In the genomic region with DNA sequence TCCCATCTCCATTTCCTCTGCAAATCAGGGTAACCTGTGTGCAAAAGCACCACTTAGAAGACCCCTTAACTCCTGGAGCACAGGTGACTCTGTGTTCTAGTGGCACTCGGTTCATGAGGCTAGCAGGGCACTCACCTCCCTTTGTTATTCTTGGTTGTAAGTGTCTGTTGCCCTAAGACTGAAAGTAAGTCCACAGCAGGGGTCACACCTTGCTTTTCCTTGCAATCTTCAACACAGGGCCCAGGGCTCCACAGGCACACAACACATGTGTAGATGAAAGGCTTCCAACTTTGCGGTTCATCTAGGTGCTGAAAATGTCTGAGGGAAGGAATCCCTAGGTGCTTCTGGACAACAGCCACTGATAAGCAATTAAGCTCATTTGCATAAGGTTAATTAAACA, we compare ENCODE assay signal across 18 cellular contexts. TPM values are rescaled to one million over a fixed set of nuclear protein-coding genes. Genes with fewer than 3 reads are reported as not detected.
A peak's percentile ranks its signal among the peaks of the same experiment; 100 is the strongest.
DNase-seq lines count a peak whose midpoint lies in the region; ATAC-seq and TF ChIP-seq lines count a peak whose summit lies in the region.
"Had no signal": no experiment of that assay in that cellular context is flagged by ENCODE, and none has a peak within 500 bp of the region (broad histone marks: within the 10 kb centered on the region; RNA-seq: fewer than 3 reads in every experiment).

No MANE protein-coding gene starts in this region.

- peaks cover 45% of the 10 kb centered on the region for H3K4me1 Mint-ChIP-seq in activated CD8-positive, alpha-beta memory T cell treated with anti-CD3 and anti-CD28 coated beads, Interleukin-2, amount 10 ng/mL, durations not matched to agents 7 days and 5 days

- H3K79me2 ChIP-seq in Loucy (ENCODE audit: insufficient read depth, low read length), result no peaks in the 10 kb centered on the region

- H3K27me3 Mint-ChIP-seq in activated CD8-positive, alpha-beta memory T cell treated with anti-CD3 and anti-CD28 coated beads, Interleukin-2, amount 10 ng/mL, durations not matched to agents 7 days and 5 days, result peaks cover 63% of the 10 kb centered on the region

- H3K4me3 Mint-ChIP-seq in activated CD8-positive, alpha-beta memory T cell treated with anti-CD3 and anti-CD28 coated beads, Interleukin-2, amount 10 ng/mL, durations not matched to agents 7 days and 5 days, result no peak overlapping the region

- H3K36me3 ChIP-seq in Loucy (ENCODE audit: insufficient read depth, low read length), result no peaks in the 10 kb centered on the region
- H3K36me3 ChIP-seq: BLaER1 had no signal

- H4K20me1 ChIP-seq in Loucy (ENCODE audit: insufficient read depth, low read length, poor library complexity, severe bottlenecking), result no peaks in the 10 kb centered on the region

- peak overlapping the region; percentile 40 for H3K27ac Mint-ChIP-seq in activated CD8-positive, alpha-beta memory T cell treated with anti-CD3 and anti-CD28 coated beads, Interleukin-2, amount 10 ng/mL, durations not matched to agents 7 days and 5 days
- H3K27ac Mint-ChIP-seq: CD8-positive, alpha-beta T cell; GM23338 had no signal

- no peak for ATAC-seq in activated CD8-positive, alpha-beta memory T cell treated with anti-CD3 and anti-CD28 coated beads, Interleukin-2, amount 10 ng/mL, durations not matched to agents 7 days and 5 days
- no peak for ATAC-seq in GM19351 (IDR thresholded peaks at IDR 0.05; ENCODE audit: unreplicated experiment)
- ATAC-seq: CD8-positive, alpha-beta T cell; GM23338 had no signal

- peak overlapping the region; percentile 75 for H3K4me2 ChIP-seq in Loucy (ENCODE audit: low read depth, low read length, poor library complexity, severe bottlenecking)
- H3K4me2 ChIP-seq: KMS-11 had no signal

- peaks cover 2% of the 10 kb centered on the region for H3K36me3 Mint-ChIP-seq in activated CD8-positive, alpha-beta memory T cell treated with anti-CD3 and anti-CD28 coated beads, Interleukin-2, amount 10 ng/mL, durations not matched to agents 7 days and 5 days

- H3K9me3 Mint-ChIP-seq in activated CD8-positive, alpha-beta memory T cell treated with anti-CD3 and anti-CD28 coated beads, Interleukin-2, amount 10 ng/mL, durations not matched to agents 7 days and 5 days (ENCODE audit: low read depth), result no peaks in the 10 kb centered on the region
- H3K9me3 Mint-ChIP-seq: CD8-positive, alpha-beta T cell had no signal

- H3K27me3 ChIP-seq in Loucy (ENCODE audit: insufficient read depth, low read length, poor library complexity, severe bottlenecking), result no peaks in the 10 kb centered on the region

- H3K9me2 ChIP-seq in Loucy (replicated peaks; ENCODE audit: low read depth, low read length), result no peaks in the 10 kb centered on the region

- H2AFZ ChIP-seq in Loucy (ENCODE audit: low read length), result no peak overlapping the region
- H2AFZ ChIP-seq: GM23338 had no signal

- H3F3A ChIP-seq in Loucy (ENCODE audit: low read depth), result no peaks in the 10 kb centered on the region; the same call in 1 of the 2 replicates

- CTCF ChIA-PET in activated CD8-positive, alpha-beta memory T cell treated with anti-CD3 and anti-CD28 coated beads, Interleukin-2, amount 10 ng/mL, durations not matched to agents 7 days and 5 days (lab: Charles Lee), result interaction anchor here (0.7 to 4.2 kb wide), 7 partner anchors 10 to 890 kb away, joined by 3 to 71 read pairs (median 10); partner anchors contain the start of gene SKOR1

- peaks cover 33% of the 10 kb centered on the region for H3K4me1 ChIP-seq in Loucy (ENCODE audit: insufficient read depth, low read length, poor library complexity, severe bottlenecking)

- TF ChIP-seq CTCF in Loucy (conservative IDR thresholded peaks at IDR 0.05; ENCODE audit: low read length), result no peak

- H3K4me3 ChIP-seq in Loucy (ENCODE audit: low read length, poor library complexity, severe bottlenecking), result peak overlapping the region; percentile 78

- H3K9ac ChIP-seq in Loucy (ENCODE audit: low read depth, low read length, poor library complexity, severe bottlenecking), result peak overlapping the region; percentile 77
- H3K9ac ChIP-seq: BLaER1, KMS-11 had no signal

- no peaks in the 10 kb centered on the region for H3K9me3 ChIP-seq in Loucy (ENCODE audit: insufficient read depth, low read depth, low read length)
- H3K9me3 ChIP-seq: BLaER1 had no signal

- no peak for DNase-seq in activated CD8-positive, alpha-beta memory T cell treated with anti-CD3 and anti-CD28 coated beads, Interleukin-2, amount 10 ng/mL, durations not matched to agents 7 days and 5 days
- DNase-seq in activated CD8-positive, alpha-beta memory T cell treated with anti-CD3 and anti-CD28 coated beads, Interleukin-2, amount 50 U/mL, for 48 hours, result no peak
- DNase-seq in cerebellar cortex (ENCODE audit: low spot score), result peak; percentile 45
- peak; percentile 9 for DNase-seq in pons (ENCODE audit: low spot score)
- no peak for DNase-seq in activated CD4-positive, alpha-beta T cell treated with anti-CD3 and anti-CD28 coated beads, Interleukin-2, amount 50 U/mL, for 4 hours
- DNase-seq in DMS 273 treated with DMSO at 0.1 percent for 48 hours (lab: John Stamatoyannopoulos, UW), result no peak
- DNase-seq: DMS79 treated with DMSO at 0.1 percent for 48 hours, GDM1, NCI-H524 treated with DMSO at 0.1 percent for 48 hours, SHP77 had no signal

RNA-seq across cellular contexts. Expression of gene RNU6-1, which starts 2.9 kb away (rescaled TPM):
- not detected for total RNA-seq in activated CD8-positive, alpha-beta memory T cell treated with anti-CD3 and anti-CD28 coated beads, Interleukin-2, amount 10 ng/mL, durations not matched to agents 7 days and 5 days
- total RNA-seq: A172; CD8-positive, alpha-beta T cell; GM23338; MCF 10A had no signal

RNA-seq across cellular contexts. Expression of gene SKOR1, which starts 11.6 kb away (rescaled TPM):
- total RNA-seq in activated CD8-positive, alpha-beta memory T cell treated with anti-CD3 and anti-CD28 coated beads, Interleukin-2, amount 10 ng/mL, durations not matched to agents 7 days and 5 days, result under 1 TPM; 0.19 to 0.23 TPM
- total RNA-seq: A172 had no signal

Comparison
In these comparisons a context has a peak if more than half of its experiments do, and no peak if none do; other contexts are left out.
1. DNase-seq: peak in cerebellar cortex (single experiment) and pons (single experiment); none in activated CD8-positive, alpha-beta memory T cell treated with anti-CD3 and anti-CD28 coated beads, Interleukin-2, amount 10 ng/mL, durations not matched to agents 7 days and 5 days (single experiment), activated CD8-positive, alpha-beta memory T cell treated with anti-CD3 and anti-CD28 coated beads, Interleukin-2, amount 50 U/mL, for 48 hours (single experiment), activated CD4-positive, alpha-beta T cell treated with anti-CD3 and anti-CD28 coated beads, Interleukin-2, amount 50 U/mL, for 4 hours (0 of 2) and DMS 273 treated with DMSO at 0.1 percent for 48 hours (single experiment).